In genomic region chr2:36446258-36446657, GRCh38 we compare ENCODE assay signal across 34 cellular contexts.
A peak's percentile ranks its signal among the peaks of the same experiment; 100 is the strongest.
DNase-seq lines count a peak whose midpoint lies in the region; ATAC-seq and TF ChIP-seq lines count a peak whose summit lies in the region.
"Had no signal": no experiment of that assay in that cellular context is flagged by ENCODE, and none has a peak within 500 bp of the region (broad histone marks: within the 10 kb centered on the region; RNA-seq: fewer than 3 reads in every experiment).

No MANE protein-coding gene starts in this region.

- H3K9me3 ChIP-seq in breast epithelium (no peaks in the 10 kb centered on the region), mesenchymal stem cell (ENCODE audit: control insufficient read depth, low read length) (no peaks in the 10 kb centered on the region), tibial artery (no peaks in the 10 kb centered on the region)
- H3K9me3 ChIP-seq: heart right ventricle, lower lobe of right lung, ovary, thyroid gland, vagina had no signal

- TF ChIP-seq CTCF in breast epithelium (IDR thresholded peaks at IDR 0.05): no peak
- no peak for TF ChIP-seq CTCF in MCF 10A (IDR thresholded peaks at IDR 0.05; ENCODE audit: unreplicated experiment)
- no peak for TF ChIP-seq CTCF in brain (conservative IDR thresholded peaks at IDR 0.05)
- TF ChIP-seq CTCF in tibial artery (IDR thresholded peaks at IDR 0.05): no peak

- no peak for ATAC-seq in stimulated activated naive CD8-positive, alpha-beta T cell treated with anti-CD3 and anti-CD28 coated beads, Interleukin-15, Interleukin-2, amounts not matched to agents 100 U/mL and 50 U/mL, for 24 hours
- ATAC-seq in GM19463 (IDR thresholded peaks at IDR 0.05; ENCODE audit: unreplicated experiment) (no peak), GM18505 (IDR thresholded peaks at IDR 0.05; ENCODE audit: unreplicated experiment) (no peak)
- ATAC-seq: activated naive CD4-positive, alpha-beta T cell treated with anti-CD3 and anti-CD28 coated beads, Interleukin-2, amount 50 U/mL, for 72 hours; esophagus mucosa; heart right ventricle; lower lobe of right lung; natural killer cell; stimulated activated naive CD8-positive, alpha-beta T cell treated with anti-CD3 and anti-CD28 coated beads, Interleukin-15, amount 100 ng/mL, for 72 hours had no signal

- H2AFZ ChIP-seq in mesenchymal stem cell (ENCODE audit: low read depth, low read length): no peak overlapping the region

- no peak overlapping the region for H3K14ac ChIP-seq in mesenchymal stem cell (ENCODE audit: low read length in 2 of 2)

- POLR2A ChIA-PET in MCF 10A (lab: Yijun Ruan, JAX): no interaction called here

- no peaks in the 10 kb centered on the region for H3K27me3 ChIP-seq in breast epithelium
- no peaks in the 10 kb centered on the region for H3K27me3 ChIP-seq in mesenchymal stem cell (ENCODE audit: control insufficient read depth in 1 of 2, insufficient read depth in 1 of 2, low read length in 2 of 2)
- no peaks in the 10 kb centered on the region for H3K27me3 ChIP-seq in tibial artery
- H3K27me3 ChIP-seq: heart right ventricle, ovary, thyroid gland, vagina had no signal

- H3K9me3 Mint-ChIP-seq in MCF 10A (ENCODE audit: unreplicated experiment): no peaks in the 10 kb centered on the region
- no peaks in the 10 kb centered on the region for H3K9me3 Mint-ChIP-seq in brain
- H3K9me3 Mint-ChIP-seq: activated naive CD4-positive, alpha-beta T cell treated with anti-CD3 and anti-CD28 coated beads, Interleukin-2, amount 50 U/mL, for 72 hours; natural killer cell; stimulated activated naive CD8-positive, alpha-beta T cell treated with anti-CD3 and anti-CD28 coated beads, Interleukin-15, amount 100 ng/mL, for 72 hours had no signal

- H2BK120ac ChIP-seq in mesenchymal stem cell (ENCODE audit: low read depth, low read length): no peak overlapping the region

- H3K4me3 ChIP-seq in breast epithelium: no peak overlapping the region
- H3K4me3 ChIP-seq in mesenchymal stem cell (ENCODE audit: insufficient read depth in 1 of 2, low read depth in 1 of 2, low read length in 2 of 2): no peak overlapping the region
- no peak overlapping the region for H3K4me3 ChIP-seq in tibial artery
- H3K4me3 ChIP-seq: heart right ventricle, lower lobe of right lung, ovary, thyroid gland, vagina had no signal

- TF ChIP-seq POLR2A in breast epithelium (IDR thresholded peaks at IDR 0.05): no peak
- TF ChIP-seq POLR2A in GM18505 (IDR thresholded peaks at IDR 0.05; ENCODE audit: borderline replicate concordance, extremely low read depth, insufficient read depth, insufficient read length): no peak

- H2BK12ac ChIP-seq in mesenchymal stem cell (ENCODE audit: low read length in 2 of 2): no peak overlapping the region

- peaks cover 17% of the 10 kb centered on the region for H3K79me1 ChIP-seq in mesenchymal stem cell (replicated peaks; ENCODE audit: low read length, poor library complexity, severe bottlenecking)

- H3K36me3 Mint-ChIP-seq in MCF 10A (ENCODE audit: insufficient read depth, unreplicated experiment) (peaks cover 44% of the 10 kb centered on the region), brain (peaks cover 65% of the 10 kb centered on the region)
- H3K36me3 Mint-ChIP-seq: CD4-positive, CD25-positive, alpha-beta regulatory T cell had no signal

- no peak overlapping the region for H3K18ac ChIP-seq in mesenchymal stem cell (ENCODE audit: low read depth in 1 of 2, low read length in 2 of 2)

- no peak overlapping the region for H4K91ac ChIP-seq in mesenchymal stem cell (ENCODE audit: low read length)

- no TSS peak for BruUV-seq in MCF 10A (replicated peaks; lab: Mats Ljungman, UMichigan)

- H3K4me3 Mint-ChIP-seq in MCF 10A (ENCODE audit: unreplicated experiment) (no peak overlapping the region), brain (peak overlapping the region in 1 of 5 experiments; percentile 1)
- H3K4me3 Mint-ChIP-seq: CD4-positive, CD25-positive, alpha-beta regulatory T cell; natural killer cell; stimulated activated naive CD8-positive, alpha-beta T cell treated with anti-CD3 and anti-CD28 coated beads, Interleukin-15, amount 100 ng/mL, for 72 hours had no signal

- CTCF ChIA-PET in MCF 10A (lab: Yijun Ruan, JAX): no interaction called here

- peaks cover 0 to 4% of the 10 kb centered on the region in 2 donors for H3K4me1 ChIP-seq in breast epithelium
- H3K4me1 ChIP-seq in mesenchymal stem cell (ENCODE audit: control insufficient read depth, insufficient read depth, low read depth, low read length): peaks cover 10% of the 10 kb centered on the region
- peaks cover 0 to 100% (median 59%) of the 10 kb centered on the region in 4 donors for H3K4me1 ChIP-seq in tibial artery

- no peak for DNase-seq in breast epithelium (ENCODE audit: low spot score in 2 of 2)
- no peak for DNase-seq in MCF 10A (ENCODE audit: unreplicated experiment)
- no peak for DNase-seq in mesenchymal stem cell
- no peak for DNase-seq in tibial artery
- no peak for DNase-seq in stimulated activated naive CD8-positive, alpha-beta T cell treated with anti-CD3 and anti-CD28 coated beads, Interleukin-15, Interleukin-2, amounts not matched to agents 100 U/mL and 50 U/mL, for 24 hours
- DNase-seq: activated CD4-positive, alpha-beta T cell treated with anti-CD3 and anti-CD28 coated beads for 4 hours; activated CD8-positive, alpha-beta memory T cell treated with anti-CD3 and anti-CD28 coated beads for 24 hours; activated effector memory CD4-positive, alpha-beta T cell treated with Interleukin-2 at 50 U/mL for 16 hours; activated T-cell treated with anti-CD3 and anti-CD28 coated beads for 4 hours; AML-193; amygdala; CD4-positive, CD25-positive, alpha-beta regulatory T cell; effector memory CD4-positive, alpha-beta T cell; foreskin melanocyte; heart right ventricle; KG1; kidney glomerular epithelial cell; lower lobe of right lung; MM.1S; natural killer cell; NCI-H1417 treated with DMSO at 0.1 percent for 48 hours; NCI-H2081 treated with DMSO at 0.1 percent for 48 hours; NCI-H345; ovary; stimulated activated naive CD8-positive, alpha-beta T cell treated with anti-CD3 and anti-CD28 coated beads, Interleukin-15, amount 100 ng/mL, for 72 hours; T1000; thyroid gland had no signal

- H2BK5ac ChIP-seq in mesenchymal stem cell (ENCODE audit: low read depth, low read length, poor library complexity, severe bottlenecking): no peak overlapping the region

- H3K36me3 ChIP-seq in breast epithelium: no peaks in the 10 kb centered on the region
- H3K36me3 ChIP-seq in mesenchymal stem cell (ENCODE audit: control insufficient read depth in 1 of 2, insufficient read depth in 2 of 2, low read depth in 1 of 2, low read length in 2 of 2): peaks cover 17 to 77% of the 10 kb centered on the region in 2 experiments
- H3K36me3 ChIP-seq in tibial artery: peaks cover 20 to 40% (median 37%) of the 10 kb centered on the region in 3 donors
- H3K36me3 ChIP-seq: ovary had no signal

- no peak overlapping the region for H2AK5ac ChIP-seq in mesenchymal stem cell (ENCODE audit: low read length, severe bottlenecking)

- no peak overlapping the region for H3K4ac ChIP-seq in mesenchymal stem cell (ENCODE audit: low read depth in 1 of 2, low read length in 2 of 2)

- H4K8ac ChIP-seq in mesenchymal stem cell (ENCODE audit: low read length): no peak overlapping the region

- H3K4me2 ChIP-seq in mesenchymal stem cell (ENCODE audit: low read length, poor library complexity, severe bottlenecking): no peak overlapping the region

- no peak overlapping the region for H3K9ac ChIP-seq in mesenchymal stem cell (ENCODE audit: low read length)

- no peaks in the 10 kb centered on the region for H3K27me3 Mint-ChIP-seq in MCF 10A (ENCODE audit: insufficient read depth, unreplicated experiment)
- H3K27me3 Mint-ChIP-seq in brain: no peaks in the 10 kb centered on the region
- H3K27me3 Mint-ChIP-seq: CD4-positive, CD25-positive, alpha-beta regulatory T cell; stimulated activated naive CD8-positive, alpha-beta T cell treated with anti-CD3 and anti-CD28 coated beads, Interleukin-15, amount 100 ng/mL, for 72 hours had no signal

- peak overlapping the region; percentile 12 to 30 for H3K27ac ChIP-seq in breast epithelium
- peak overlapping the region; percentile 26 for H3K27ac ChIP-seq in mesenchymal stem cell (ENCODE audit: low read length, poor library complexity, severe bottlenecking)
- H3K27ac ChIP-seq in tibial artery: peak overlapping the region; percentile 78 to 79
- H3K27ac ChIP-seq: heart right ventricle, lower lobe of right lung, ovary, thyroid gland, vagina, VCaP had no signal

- intact Hi-C loops in breast epithelium (cut with DNase I; ENCODE audit: low total_unique reads) (no loop called here), MCF 10A (cut with micrococcal nuclease) (no loop called here), tibial artery (cut with DNase I; ENCODE audit: low total_unique reads) (no loop called here)

- H3K27ac Mint-ChIP-seq in MCF 10A (ENCODE audit: low read depth, unreplicated experiment) (no peak overlapping the region), brain (peak overlapping the region in 3 of 5 experiments; percentile 1 to 51 (median 24))
- H3K27ac Mint-ChIP-seq: activated naive CD4-positive, alpha-beta T cell treated with anti-CD3 and anti-CD28 coated beads, Interleukin-2, amount 50 U/mL, for 72 hours; CD4-positive, CD25-positive, alpha-beta regulatory T cell; natural killer cell; stimulated activated naive CD8-positive, alpha-beta T cell treated with anti-CD3 and anti-CD28 coated beads, Interleukin-15, amount 100 ng/mL, for 72 hours had no signal

- H3K4me1 Mint-ChIP-seq in MCF 10A (ENCODE audit: insufficient read depth, unreplicated experiment) (peaks cover 31% of the 10 kb centered on the region), brain (peaks cover 27% of the 10 kb centered on the region)

- H2BK15ac ChIP-seq in mesenchymal stem cell (ENCODE audit: low read depth, poor library complexity, severe bottlenecking): no peak overlapping the region

- no peak overlapping the region for H3K23ac ChIP-seq in mesenchymal stem cell (ENCODE audit: low read length in 2 of 2)

- WGBS in mesenchymal stem cell: 93% methylated on average over 1 of the region's 2 CpGs

Comparison
In these comparisons a context has a peak if more than half of its experiments do, and no peak if none do; other contexts are left out.
1. H3K27ac ChIP-seq: peak in every context shown above with its lines; median percentile 78 in tibial artery; 26 in mesenchymal stem cell; 21 in breast epithelium.